ENCODE assay signal across 8 cellular contexts in genomic region chr1:201999625-202000238, GRCh38. TPM values are rescaled to one million over a fixed set of nuclear protein-coding genes. Genes with fewer than 3 reads are reported as not detected.
DNase-seq lines count a peak whose midpoint lies in the region; ATAC-seq and TF ChIP-seq lines count a peak whose summit lies in the region.

No MANE protein-coding gene starts in this region.

- peaks cover 42 to 56% of the 10 kb centered on the region in 2 experiments for H3K36me3 ChIP-seq in SK-N-SH (replicated peaks in 1 of 2; ENCODE audit: control insufficient read depth in 1 of 2, insufficient read depth in 2 of 2, low read length in 1 of 2)

- H3K27ac ChIP-seq in SK-N-SH (ENCODE audit: low read depth in 2 of 2, low read length in 1 of 2) = no peak overlapping the region

- 73% methylated on average over 16 of the region's 16 CpGs for WGBS in SK-N-SH (ENCODE audit: low lambda C conversion rate)

- CTCF ChIA-PET in SK-N-SH (lab: Yijun Ruan, JAX) = interaction anchor here (0.6 to 20.4 kb wide), 52 partner anchors 8 to 499 kb away, joined by 3 to 411 read pairs (median 5); partner anchors contain the start of genes ELF3, GPR37L1, PTPN7 and RNPEP

- no peak overlapping the region for H3K4me2 ChIP-seq in SK-N-SH

- no peaks in the 10 kb centered on the region for H4K20me1 ChIP-seq in SK-N-SH (ENCODE audit: insufficient read depth)

- H3K9me2 ChIP-seq in SK-N-SH = no peaks in the 10 kb centered on the region

- H3K79me2 ChIP-seq in SK-N-SH (ENCODE audit: insufficient read depth) = no peaks in the 10 kb centered on the region

- DNase-seq in activated naive CD4-positive, alpha-beta T cell treated with Interleukin-2 at 50 U/mL for 16 hours = peak; percentile 5
- DNase-seq in activated naive CD4-positive, alpha-beta T cell treated with anti-CD3 and anti-CD28 coated beads, Interleukin-2, amount 50 U/mL, for 16 hours = no peak
- DNase-seq in NCI-H1105 (lab: John Stamatoyannopoulos, UW) (peak; percentile 32), SK-N-SH (peak; percentile 76), ecto neural progenitor cell (ENCODE audit: low spot score) (peak; percentile 61), midbrain (lab: John Stamatoyannopoulos, UW) (peak; percentile 36)

- no peak overlapping the region; a peak in 1 of 4 replicates for H3K4me3 ChIP-seq in SK-N-SH (ENCODE audit: low read depth in 2 of 2, low read length in 1 of 2)

- POLR2A ChIA-PET in SK-N-SH (lab: Yijun Ruan, JAX) = no interaction called here

- TF ChIP-seq EP300 in SK-N-SH (IDR thresholded peaks at IDR 0.05; ENCODE audit: borderline replicate concordance in 1 of 2, low read depth in 1 of 2, low read length in 1 of 2) = no peak

- H2AFZ ChIP-seq in SK-N-SH (ENCODE audit: low read depth) = no peak overlapping the region

- TF ChIP-seq RAD21 in SK-N-SH (IDR thresholded peaks at IDR 0.05; ENCODE audit: low read length) = peak; percentile 64

- peak; percentile 72 for TF ChIP-seq CTCF in SK-N-SH (IDR thresholded peaks at IDR 0.05)

- no peaks in the 10 kb centered on the region for H3K9me3 ChIP-seq in SK-N-SH

- no peaks in the 10 kb centered on the region for H3K4me1 ChIP-seq in SK-N-SH (ENCODE audit: control insufficient read depth in 1 of 2, insufficient read depth in 2 of 2, low read depth in 1 of 2, low read length in 1 of 2)

- no peak overlapping the region for H3K9ac ChIP-seq in SK-N-SH

- peaks cover 17% of the 10 kb centered on the region for H3F3A ChIP-seq in SK-N-SH (replicated peaks; ENCODE audit: insufficient read depth)

- ATAC-seq in GM19035 (IDR thresholded peaks at IDR 0.05; ENCODE audit: unreplicated experiment) (no peak), GM21390 (IDR thresholded peaks at IDR 0.05; ENCODE audit: unreplicated experiment) (no peak)

- H3K27me3 ChIP-seq in SK-N-SH (ENCODE audit: insufficient read depth) = no peaks in the 10 kb centered on the region

TF ChIP-seq in SK-N-SH, 30 proteins besides CTCF, POLR2A, EP300 and RAD21:
- 0 out of 2 replicates have a peak, but pooled peaks have one; percentile 38 for TF ChIP-seq SIN3A (IDR thresholded peaks at IDR 0.05; ENCODE audit: borderline replicate concordance, low read depth, low read length)
- peak; percentile 63 for TF ChIP-seq SMC3 (IDR thresholded peaks at IDR 0.05; ENCODE audit: low read depth, low read length)
- TF ChIP-seq TEAD4 (IDR thresholded peaks at IDR 0.05; ENCODE audit: borderline replicate concordance, insufficient read depth) = no peak
- TF ChIP-seq TAF1 (IDR thresholded peaks at IDR 0.05; ENCODE audit: borderline replicate concordance, low read depth, low read length) = no peak

RNA-seq across cellular contexts. Expression of gene ELF3, which starts 10.7 kb away (rescaled TPM):
- 0.10 and 0.11 TPM in 2 replicates for polyA plus RNA-seq in SK-N-SH (2012; rRNA removed)
- polyA plus RNA-seq in SK-N-SH (2012; cell fraction: cytosol; rRNA removed) = 0.04 and 0.05 TPM in 2 replicates
- polyA plus RNA-seq in SK-N-SH (2012; cell fraction: nucleus; rRNA removed) = 1.3 and 1.5 TPM in 2 replicates

RNA-seq across cellular contexts. Expression of gene RNPEP, which starts 17.3 kb away (rescaled TPM):
- 36.7 and 46.7 TPM in 2 replicates for polyA plus RNA-seq in SK-N-SH (2012; rRNA removed)
- 45.5 and 49.7 TPM in 2 replicates for polyA plus RNA-seq in SK-N-SH (2012; cell fraction: cytosol; rRNA removed)
- 84.1 and 88.4 TPM in 2 replicates for polyA plus RNA-seq in SK-N-SH (2012; cell fraction: nucleus; rRNA removed)

RNA-seq across cellular contexts. Expression of gene TIMM17A, which starts 44.4 kb away (rescaled TPM):
- 33.6 and 51.6 TPM in 2 replicates for polyA plus RNA-seq in SK-N-SH (2012; rRNA removed)
- polyA plus RNA-seq in SK-N-SH (2012; cell fraction: cytosol; rRNA removed) = 59.3 and 72.7 TPM in 2 replicates
- 20.6 and 39.2 TPM in 2 replicates for polyA plus RNA-seq in SK-N-SH (2012; cell fraction: nucleus; rRNA removed)

RNA-seq across cellular contexts. Expression of gene LMOD1, which starts 53.4 kb away (rescaled TPM):
- polyA plus RNA-seq in SK-N-SH (2012; rRNA removed) = 2.7 and 4.9 TPM in 2 replicates
- polyA plus RNA-seq in SK-N-SH (2012; cell fraction: cytosol; rRNA removed) = 2.5 and 2.8 TPM in 2 replicates
- 7.2 and 8.2 TPM in 2 replicates for polyA plus RNA-seq in SK-N-SH (2012; cell fraction: nucleus; rRNA removed)
